Comparison of ENCODE assay signal across 19 cellular contexts in genomic region chr5:83476470-83476817, GRCh38. TPM values are rescaled to one million over a fixed set of nuclear protein-coding genes. Genes with fewer than 3 reads are reported as not detected.
DNase-seq lines count a peak whose midpoint lies in the region; ATAC-seq and TF ChIP-seq lines count a peak whose summit lies in the region.
"Had no signal": no experiment of that assay in that cellular context is flagged by ENCODE, and none has a peak within 500 bp of the region (broad histone marks: within the 10 kb centered on the region; RNA-seq: fewer than 3 reads in every experiment).

No MANE protein-coding gene starts in this region.

- peaks cover 6% of the 10 kb centered on the region for H3K36me3 Mint-ChIP-seq in chondrocyte (ENCODE audit: low read depth)
- H3K36me3 Mint-ChIP-seq in activated T-cell treated with anti-CD3 and anti-CD28 coated beads, Interleukin-2, amount 50 U/mL, for 4 hours (ENCODE audit: insufficient read depth): no peaks in the 10 kb centered on the region

- peak overlapping the region; percentile 94 for H3K4me3 ChIP-seq in HUES48 (ENCODE audit: low read depth, low read length)
- peak overlapping the region; percentile 82 for H3K4me3 ChIP-seq in iPS-20b (ENCODE audit: low read length)
- no peak overlapping the region for H3K4me3 ChIP-seq in skeletal muscle satellite cell (ENCODE audit: low read length)
- H3K4me3 ChIP-seq: BLaER1, lung, sigmoid colon, thyroid gland had no signal

- no peaks in the 10 kb centered on the region for H3K9me3 Mint-ChIP-seq in chondrocyte (ENCODE audit: low read depth)
- no peaks in the 10 kb centered on the region for H3K9me3 Mint-ChIP-seq in activated T-cell treated with anti-CD3 and anti-CD28 coated beads, Interleukin-2, amount 50 U/mL, for 4 hours

- no peak for ATAC-seq in activated T-cell treated with anti-CD3 and anti-CD28 coated beads, Interleukin-2, amount 50 U/mL, for 4 hours
- ATAC-seq: activated CD4-positive, alpha-beta T cell treated with anti-CD3 and anti-CD28 coated beads for 36 hours had no signal

- no peak for TF ChIP-seq CTCF in chondrocyte (IDR thresholded peaks at IDR 0.05)

- peaks cover 40% of the 10 kb centered on the region for H3K4me1 ChIP-seq in HUES48 (ENCODE audit: control insufficient read depth, insufficient read depth, low read length)
- peaks cover 22% of the 10 kb centered on the region; the same call in 1 of the 2 replicates for H3K4me1 ChIP-seq in iPS-20b (ENCODE audit: insufficient read depth, low read length)
- peaks cover 18% of the 10 kb centered on the region for H3K4me1 ChIP-seq in skeletal muscle satellite cell (ENCODE audit: control insufficient read depth, insufficient read depth, low read length)
- H3K4me1 ChIP-seq: BLaER1 had no signal

- peak overlapping the region; percentile 96 for H3K27ac Mint-ChIP-seq in chondrocyte (ENCODE audit: unreplicated experiment)
- H3K27ac Mint-ChIP-seq: activated CD4-positive, alpha-beta T cell treated with anti-CD3 and anti-CD28 coated beads for 36 hours had no signal

- H3K36me3 ChIP-seq in HUES48 (ENCODE audit: control insufficient read depth, insufficient read depth, low read length) (peaks cover 20% of the 10 kb centered on the region), iPS-20b (ENCODE audit: insufficient read depth, low read depth, low read length) (peaks cover 31% of the 10 kb centered on the region), skeletal muscle satellite cell (ENCODE audit: insufficient read depth, low read length) (no peaks in the 10 kb centered on the region)
- H3K36me3 ChIP-seq: BLaER1, sigmoid colon, thyroid gland had no signal

- no peaks in the 10 kb centered on the region for H3K27me3 Mint-ChIP-seq in chondrocyte (ENCODE audit: low read depth)
- peaks cover 61% of the 10 kb centered on the region for H3K27me3 Mint-ChIP-seq in activated T-cell treated with anti-CD3 and anti-CD28 coated beads, Interleukin-2, amount 50 U/mL, for 4 hours (ENCODE audit: low read depth)

- H3K9me3 ChIP-seq in HUES48 (ENCODE audit: control insufficient read depth, insufficient read depth, low read length): no peaks in the 10 kb centered on the region
- no peaks in the 10 kb centered on the region for H3K9me3 ChIP-seq in iPS-20b (ENCODE audit: insufficient read depth, low read depth, low read length)
- H3K9me3 ChIP-seq in skeletal muscle satellite cell (replicated peaks; ENCODE audit: low read length): no peaks in the 10 kb centered on the region
- H3K9me3 ChIP-seq: sigmoid colon, thyroid gland had no signal

- H3K27ac ChIP-seq in HUES48 (ENCODE audit: low read depth, low read length) (peak overlapping the region; percentile 93), iPS-20b (ENCODE audit: low read length) (peak overlapping the region; percentile 5)
- H3K27ac ChIP-seq: BLaER1, thyroid gland had no signal

- H3K4me3 Mint-ChIP-seq in chondrocyte (ENCODE audit: unreplicated experiment): peak overlapping the region; percentile 93
- no peak overlapping the region for H3K4me3 Mint-ChIP-seq in activated T-cell treated with anti-CD3 and anti-CD28 coated beads, Interleukin-2, amount 50 U/mL, for 4 hours
- H3K4me3 Mint-ChIP-seq: activated CD4-positive, alpha-beta T cell treated with anti-CD3 and anti-CD28 coated beads for 36 hours had no signal

- DNase-seq in chondrocyte (ENCODE audit: low spot score) (no peak), midbrain (lab: John Stamatoyannopoulos, UW) (no peak)
- no peak for DNase-seq in activated T-cell treated with anti-CD3 and anti-CD28 coated beads, Interleukin-2, amount 50 U/mL, for 4 hours
- no peak for DNase-seq in stimulated activated naive CD4-positive, alpha-beta T cell (lab: John Stamatoyannopoulos, UW)
- DNase-seq: activated CD4-positive, alpha-beta T cell treated with anti-CD3 and anti-CD28 coated beads for 36 hours; activated CD8-positive, alpha-beta memory T cell treated with anti-CD3 and anti-CD28 coated beads, Interleukin-2, amount 50 U/mL, for 4 hours; activated naive CD4-positive, alpha-beta T cell treated with Interleukin-2 at 50 U/mL for 16 hours; DMS153; NCI-H1694 treated with DMSO at 0.1 percent for 48 hours; NCI-H510A; nucleus accumbens; SIG-M5; sigmoid colon; thyroid gland had no signal

- peaks cover 33% of the 10 kb centered on the region for H3K4me1 Mint-ChIP-seq in chondrocyte (ENCODE audit: low read depth)
- peaks cover 27% of the 10 kb centered on the region for H3K4me1 Mint-ChIP-seq in activated T-cell treated with anti-CD3 and anti-CD28 coated beads, Interleukin-2, amount 50 U/mL, for 4 hours (ENCODE audit: low read depth)

- H3K27me3 ChIP-seq in HUES48 (ENCODE audit: control insufficient read depth, insufficient read depth, low read length) (no peaks in the 10 kb centered on the region), iPS-20b (ENCODE audit: insufficient read depth, low read length) (no peaks in the 10 kb centered on the region), skeletal muscle satellite cell (ENCODE audit: control insufficient read depth, insufficient read depth, low read length) (no peaks in the 10 kb centered on the region)

- H3K9ac ChIP-seq in HUES48 (ENCODE audit: low read depth, low read length) (peak overlapping the region; percentile 47), iPS-20b (ENCODE audit: low read depth, low read length) (peak overlapping the region; percentile 91; the same call in 1 of the 2 replicates), skeletal muscle satellite cell (ENCODE audit: low read depth, low read length) (peak overlapping the region; percentile 92)
- H3K9ac ChIP-seq: BLaER1 had no signal

- H3K4me2 ChIP-seq in skeletal muscle satellite cell (ENCODE audit: low read length): peak overlapping the region; percentile 96
- H3K4me2 ChIP-seq: BLaER1 had no signal

RNA-seq across cellular contexts. Expression of gene VCAN, which starts 4.9 kb away (rescaled TPM):
- 250 to 737 TPM (median 710 TPM) in 3 replicates for total RNA-seq in chondrocyte
- 85.6 and 92.0 TPM in 2 replicates for total RNA-seq in skeletal muscle satellite cell (2012; rRNA removed)
- total RNA-seq in activated T-cell treated with anti-CD3 and anti-CD28 coated beads, Interleukin-2, amount 50 U/mL, for 4 hours: under 1 TPM; 0.61 to 0.84 (median 0.74) TPM
- total RNA-seq: activated CD4-positive, alpha-beta T cell treated with anti-CD3 and anti-CD28 coated beads for 36 hours had no signal

Comparison
In these comparisons a context has a peak if more than half of its experiments do, and no peak if none do; other contexts are left out.
1. RNA of gene VCAN, which starts 4.9 kb away (total RNA-seq): 250 to 737 TPM in chondrocyte; 0.61 to 0.84 TPM in activated T-cell treated with anti-CD3 and anti-CD28 coated beads, Interleukin-2, amount 50 U/mL, for 4 hours; every median in the first group is over 100 times any median in the second.
2. Peak in every context shown above with its lines, with median percentiles within 50 percentile points of each other: H3K9ac ChIP-seq.